1 cellular context compared by ENCODE assay signal in the genomic region with DNA sequence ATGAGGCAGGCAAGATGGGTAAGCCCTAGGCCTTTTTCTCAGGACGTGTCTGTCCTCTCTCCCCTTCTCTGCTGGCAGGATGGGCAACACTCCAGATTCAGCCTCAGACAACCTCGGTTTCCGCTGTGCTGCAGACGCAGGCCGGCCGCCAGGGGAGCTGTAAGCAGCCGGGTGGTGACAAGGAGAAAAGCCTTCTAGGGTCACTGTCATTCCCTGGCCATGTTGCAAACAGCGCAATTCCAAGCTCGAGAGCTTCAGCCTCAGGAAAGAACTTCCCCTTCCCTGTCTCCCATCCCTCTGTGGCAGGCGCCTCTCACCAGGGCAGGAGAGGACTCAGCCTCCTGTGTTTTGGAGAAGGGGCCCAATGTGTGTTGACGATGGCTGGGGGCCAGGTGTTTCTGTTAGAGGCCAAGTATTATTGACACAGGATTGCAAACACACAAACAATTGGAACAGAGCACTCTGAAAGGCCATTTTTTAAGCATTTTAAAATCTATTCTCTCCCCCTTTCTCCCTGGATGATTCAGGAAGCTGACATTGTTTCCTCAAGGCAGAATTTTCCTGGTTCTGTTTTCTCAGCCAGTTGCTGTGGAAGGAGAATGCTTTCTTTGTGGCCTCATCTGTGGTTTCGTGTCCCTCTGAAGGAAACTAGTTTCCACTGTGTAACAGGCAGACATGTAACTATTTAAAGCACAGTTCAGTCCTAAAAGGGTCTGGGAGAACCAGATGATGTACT.
TF ChIP-seq lines count a peak whose summit lies in the region.

No MANE protein-coding gene starts in this region.

TF ChIP-seq in liver, 16 proteins besides CTCF, POLR2A, EP300 and RAD21 (continued from another document):
- TF ChIP-seq, protein P1, sequence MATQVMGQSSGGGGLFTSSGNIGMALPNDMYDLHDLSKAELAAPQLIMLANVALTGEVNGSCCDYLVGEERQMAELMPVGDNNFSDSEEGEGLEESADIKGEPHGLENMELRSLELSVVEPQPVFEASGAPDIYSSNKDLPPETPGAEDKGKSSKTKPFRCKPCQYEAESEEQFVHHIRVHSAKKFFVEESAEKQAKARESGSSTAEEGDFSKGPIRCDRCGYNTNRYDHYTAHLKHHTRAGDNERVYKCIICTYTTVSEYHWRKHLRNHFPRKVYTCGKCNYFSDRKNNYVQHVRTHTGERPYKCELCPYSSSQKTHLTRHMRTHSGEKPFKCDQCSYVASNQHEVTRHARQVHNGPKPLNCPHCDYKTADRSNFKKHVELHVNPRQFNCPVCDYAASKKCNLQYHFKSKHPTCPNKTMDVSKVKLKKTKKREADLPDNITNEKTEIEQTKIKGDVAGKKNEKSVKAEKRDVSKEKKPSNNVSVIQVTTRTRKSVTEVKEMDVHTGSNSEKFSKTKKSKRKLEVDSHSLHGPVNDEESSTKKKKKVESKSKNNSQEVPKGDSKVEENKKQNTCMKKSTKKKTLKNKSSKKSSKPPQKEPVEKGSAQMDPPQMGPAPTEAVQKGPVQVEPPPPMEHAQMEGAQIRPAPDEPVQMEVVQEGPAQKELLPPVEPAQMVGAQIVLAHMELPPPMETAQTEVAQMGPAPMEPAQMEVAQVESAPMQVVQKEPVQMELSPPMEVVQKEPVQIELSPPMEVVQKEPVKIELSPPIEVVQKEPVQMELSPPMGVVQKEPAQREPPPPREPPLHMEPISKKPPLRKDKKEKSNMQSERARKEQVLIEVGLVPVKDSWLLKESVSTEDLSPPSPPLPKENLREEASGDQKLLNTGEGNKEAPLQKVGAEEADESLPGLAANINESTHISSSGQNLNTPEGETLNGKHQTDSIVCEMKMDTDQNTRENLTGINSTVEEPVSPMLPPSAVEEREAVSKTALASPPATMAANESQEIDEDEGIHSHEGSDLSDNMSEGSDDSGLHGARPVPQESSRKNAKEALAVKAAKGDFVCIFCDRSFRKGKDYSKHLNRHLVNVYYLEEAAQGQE (IDR thresholded peaks at IDR 0.05): peak; percentile 41
- TF ChIP-seq HNF4G (IDR thresholded peaks at IDR 0.05) (no peak), YY1 (IDR thresholded peaks at IDR 0.05) (peak; percentile 67), HNF4A (conservative IDR thresholded peaks at IDR 0.05) (peak; percentile 48 to 53), GABPA (IDR thresholded peaks at IDR 0.05 in 1 of 2, conservative IDR thresholded peaks at IDR 0.05 in 1 of 2) (peak in 1 of 2 donors; percentile 13), JUND (IDR thresholded peaks at IDR 0.05) (peak in 1 of 2 donors; percentile 18), NR2F2 (IDR thresholded peaks at IDR 0.05) (peak; percentile 39), RXRA (IDR thresholded peaks at IDR 0.05) (peak; percentile 62 to 86), FOXA1 (IDR thresholded peaks at IDR 0.05) (peak; percentile 62), FOXA2 (IDR thresholded peaks at IDR 0.05) (peak; percentile 83)
- TF ChIP-seq, protein P2, sequence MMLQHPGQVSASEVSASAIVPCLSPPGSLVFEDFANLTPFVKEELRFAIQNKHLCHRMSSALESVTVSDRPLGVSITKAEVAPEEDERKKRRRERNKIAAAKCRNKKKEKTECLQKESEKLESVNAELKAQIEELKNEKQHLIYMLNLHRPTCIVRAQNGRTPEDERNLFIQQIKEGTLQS (IDR thresholded peaks at IDR 0.05): no peak
